In genomic region chr16:88455610-88456355, GRCh38 we compare ENCODE assay signal across 8 cellular contexts. TPM values are rescaled to one million over a fixed set of nuclear protein-coding genes. Genes with fewer than 3 reads are reported as not detected.
DNase-seq lines count a peak whose midpoint lies in the region; ATAC-seq and TF ChIP-seq lines count a peak whose summit lies in the region.

No MANE protein-coding gene starts in this region.

- H3K9me3 ChIP-seq in mammary epithelial cell (replicated peaks; ENCODE audit: insufficient read depth, low read length), result no peaks in the 10 kb centered on the region

- CTCF ChIA-PET in mammary epithelial cell (lab: Charles Lee; ENCODE audit: low non-redundant PET), result interaction anchor here (1.2 kb wide), 1 partner anchor 51 kb away, joined by 3 read pairs; no protein-coding TSS in a partner anchor

- peak; percentile 24 for ATAC-seq in HG03196 (IDR thresholded peaks at IDR 0.05; ENCODE audit: unreplicated experiment)
- ATAC-seq in memory B cell (ENCODE audit: low read depth), result peak; percentile 9
- ATAC-seq in GM18502 (IDR thresholded peaks at IDR 0.05; ENCODE audit: poor library complexity, unreplicated experiment), result no peak
- no peak for ATAC-seq in GM18868 (IDR thresholded peaks at IDR 0.05; ENCODE audit: unreplicated experiment)

- no peaks in the 10 kb centered on the region for H3K27me3 ChIP-seq in mammary epithelial cell (ENCODE audit: insufficient read depth, low read length)

- H3K27me3 Mint-ChIP-seq in memory B cell, result no peaks in the 10 kb centered on the region

- 25% methylated on average over 7 of the region's 68 CpGs for WGBS in mammary epithelial cell (ENCODE audit: low coverage, missing lambda C conversion rate)

- H3K9me3 Mint-ChIP-seq in memory B cell, result no peaks in the 10 kb centered on the region

- intact Hi-C loops in mammary epithelial cell (cut with micrococcal nuclease), result no loop called here

- peaks cover 42% of the 10 kb centered on the region for H3K4me1 Mint-ChIP-seq in memory B cell

- peaks cover 30% of the 10 kb centered on the region for H3K4me1 ChIP-seq in mammary epithelial cell (ENCODE audit: insufficient read depth, low read length)

- H3K27ac ChIP-seq in VCaP (peak overlapping the region; percentile 87), mammary epithelial cell (ENCODE audit: insufficient read depth, low read depth, low read length) (no peak overlapping the region)

- no TSS peak for BruUV-seq in mammary epithelial cell (replicated peaks; lab: Mats Ljungman, UMichigan)

- DNase-seq in GM12865 (ENCODE audit: low read depth), result peak; percentile 93
- DNase-seq in mammary epithelial cell, result peak; percentile 43
- peak; percentile 41 to 57 for DNase-seq in memory B cell (ENCODE audit: low spot score in 2 of 2)
- DNase-seq in stimulated activated CD8-positive, alpha-beta memory T cell treated with anti-CD3 and anti-CD28 coated beads, Interleukin-4, amount 100 ng/mL, for 24 hours (ENCODE audit: low read depth), result peak; percentile 75

- H4K20me1 ChIP-seq in mammary epithelial cell (ENCODE audit: insufficient read depth, low read length), result peaks cover 8% of the 10 kb centered on the region

- H3K27ac Mint-ChIP-seq in memory B cell, result peak overlapping the region; percentile 92

- no peak overlapping the region for H2AFZ ChIP-seq in mammary epithelial cell (ENCODE audit: low read depth, low read length)

- TF ChIP-seq CTCF in GM12865 (IDR thresholded peaks at IDR 0.05; ENCODE audit: insufficient read depth, low read depth, low read length, missing control alignments) (no peak), VCaP (conservative IDR thresholded peaks at IDR 0.05) (no peak), mammary epithelial cell (conservative IDR thresholded peaks at IDR 0.05 in 1 of 2, IDR thresholded peaks at IDR 0.05 in 1 of 2; ENCODE audit: extremely low read depth in 1 of 2, insufficient read depth in 1 of 2, low read depth in 1 of 2, low read length in 2 of 2) (no peak)

- peak overlapping the region; percentile 66 for H3K4me3 ChIP-seq in GM12865 (ENCODE audit: low read depth, low read length)
- H3K4me3 ChIP-seq in mammary epithelial cell (replicated peaks in 1 of 3; ENCODE audit: insufficient read depth in 1 of 3, low read depth in 2 of 3, low read length in 3 of 3), result peak overlapping the region; percentile 31 to 64 (median 62)

- no peaks in the 10 kb centered on the region for H3K36me3 ChIP-seq in mammary epithelial cell (ENCODE audit: insufficient read depth, low read length)

- dilution Hi-C loops in mammary epithelial cell (cut with HindIII; ENCODE audit: low sequenced_read_pairs), result loop anchor here (5.0 kb wide), 2 partner anchors 42 to 92 kb away; no protein-coding TSS in a partner anchor

- peak overlapping the region; percentile 83 for H3K4me3 Mint-ChIP-seq in memory B cell

- in situ Hi-C loops in mammary epithelial cell (cut with MboI; ENCODE audit: low sequenced_read_pairs in 2 of 2), result no loop called here

- H3K4me2 ChIP-seq in mammary epithelial cell (ENCODE audit: insufficient read depth, low read depth, low read length), result peak overlapping the region; percentile 93

- H3K79me2 ChIP-seq in mammary epithelial cell (ENCODE audit: insufficient read depth, low read length), result peaks cover 66% of the 10 kb centered on the region

- no peak overlapping the region for H3K9ac ChIP-seq in mammary epithelial cell (ENCODE audit: insufficient read depth, low read length)

- no peaks in the 10 kb centered on the region for H3K36me3 Mint-ChIP-seq in memory B cell

RNA-seq across cellular contexts. Expression of gene ZFPM1, which starts 2.7 kb away (rescaled TPM):
- 10 to 100 TPM in 1 of 2 donors, 1 to 10 TPM in 1; 2.0 to 14.1 TPM for total RNA-seq in mammary epithelial cell
- 0.90 TPM for polyA plus RNA-seq in mammary epithelial cell
- polyA minus RNA-seq in mammary epithelial cell, result 0.21 TPM

Comparison
In these comparisons a context has a peak if more than half of its experiments do, and no peak if none do; other contexts are left out.
1. DNase-seq: peak in every context shown above with its lines; median percentile 93 in GM12865; 75 in stimulated activated CD8-positive, alpha-beta memory T cell treated with anti-CD3 and anti-CD28 coated beads, Interleukin-4, amount 100 ng/mL, for 24 hours; 49 in memory B cell; 43 in mammary epithelial cell.
2. ATAC-seq: peak in HG03196 (single experiment) and memory B cell (single experiment); none in GM18502 (single experiment) and GM18868 (single experiment).